Comparison of ENCODE assay signal across 8 cellular contexts in genomic region chr13:23579072-23579885, GRCh38. TPM values are rescaled to one million over a fixed set of nuclear protein-coding genes. Genes with fewer than 3 reads are reported as not detected.
DNase-seq lines count a peak whose midpoint lies in the region; ATAC-seq and TF ChIP-seq lines count a peak whose summit lies in the region.

No MANE protein-coding gene starts in this region.

- no peak overlapping the region for H3K27ac ChIP-seq in Panc1 (ENCODE audit: low read length)

- intact Hi-C loops in Calu3 (cut with micrococcal nuclease; ENCODE audit: unreplicated experiment) = no loop called here
- intact Hi-C loops in Panc1 (cut with micrococcal nuclease; ENCODE audit: unreplicated experiment) = no loop called here

- H3K9me3 ChIP-seq in Panc1 (ENCODE audit: control insufficient read depth, insufficient read depth, low read depth, low read length) = no peaks in the 10 kb centered on the region

- H3K4me3 ChIP-seq in Panc1 (ENCODE audit: low read depth in 2 of 2, low read length in 2 of 2) (peak overlapping the region; percentile 64 to 69), fibroblast of pulmonary artery (replicated peaks; ENCODE audit: low read depth, low read length) (peak overlapping the region; percentile 79)

- peak; percentile 88 for ATAC-seq in GM21381 (IDR thresholded peaks at IDR 0.05; ENCODE audit: unreplicated experiment)
- peak; percentile 98 for ATAC-seq in Panc1
- peak; percentile 96 for ATAC-seq in activated T-helper 17 cell treated with anti-CD3 and anti-CD28 coated beads, Interleukin-2, amount 50 U/mL, for 72 hours (replicated peaks)

- no peaks in the 10 kb centered on the region for H3K4me1 ChIP-seq in Panc1 (ENCODE audit: control insufficient read depth, insufficient read depth, low read length)

- BruUV-seq in Calu3 (replicated peaks; lab: Mats Ljungman, UMichigan) (no TSS peak), Panc1 (replicated peaks; lab: Mats Ljungman, UMichigan) (no TSS peak)

- CTCF ChIA-PET in Calu3 (lab: Charles Lee) = interaction anchor here (0.6 to 1.0 kb wide), 3 partner anchors 32 to 128 kb away, joined by 3 to 7 read pairs (median 3); no protein-coding TSS in a partner anchor
- CTCF ChIA-PET in Panc1 (lab: Charles Lee) = no interaction called here

- peaks cover 23% of the 10 kb centered on the region for H3K36me3 Mint-ChIP-seq in Calu3 (ENCODE audit: insufficient read depth, unreplicated experiment)
- no peaks in the 10 kb centered on the region for H3K36me3 Mint-ChIP-seq in activated T-helper 17 cell treated with anti-CD3 and anti-CD28 coated beads, Interleukin-2, amount 50 U/mL, for 72 hours (ENCODE audit: low read depth)
- H3K36me3 Mint-ChIP-seq in nephron (ENCODE audit: low read depth) = no peaks in the 10 kb centered on the region

- in situ Hi-C loops in Panc1 (cut with HindIII; ENCODE audit: low pct_unique_long_range_greater_than_20kb, low sequenced_read_pairs) = no loop called here

- H3K27ac Mint-ChIP-seq in Calu3 (ENCODE audit: unreplicated experiment) = peak overlapping the region; percentile 64
- no peak overlapping the region for H3K27ac Mint-ChIP-seq in activated T-helper 17 cell treated with anti-CD3 and anti-CD28 coated beads, Interleukin-2, amount 50 U/mL, for 72 hours
- peak overlapping the region in 1 of 3 experiments; percentile 63 for H3K27ac Mint-ChIP-seq in nephron

- peak; percentile 94 for DNase-seq in Calu3
- DNase-seq in HUDEP-2 (lab: John Stamatoyannopoulos, UW; ENCODE audit: unreplicated experiment in 76 of 76) = peak in 74 of 76 experiments; percentile 20 to 93 (median 81)
- DNase-seq in Panc1 (ENCODE audit: low read depth, low spot score) = no peak
- peak; percentile 86 for DNase-seq in fibroblast of pulmonary artery (ENCODE audit: low read depth)
- DNase-seq in stimulated activated naive CD4-positive, alpha-beta T cell treated with Interleukin-2 at 50 U/mL for 16 hours (lab: John Stamatoyannopoulos, UW) = peak; percentile 86

- peaks cover 10% of the 10 kb centered on the region for H3K27me3 ChIP-seq in Panc1 (ENCODE audit: control insufficient read depth, insufficient read depth, low read length)

- H3K9me3 Mint-ChIP-seq in Calu3 (ENCODE audit: low read depth, unreplicated experiment) (no peaks in the 10 kb centered on the region), nephron (no peaks in the 10 kb centered on the region)
- H3K9me3 Mint-ChIP-seq in activated T-helper 17 cell treated with anti-CD3 and anti-CD28 coated beads, Interleukin-2, amount 50 U/mL, for 72 hours = no peaks in the 10 kb centered on the region

- H3K4me3 Mint-ChIP-seq in Calu3 (ENCODE audit: low read depth, unreplicated experiment) (peak overlapping the region; percentile 81), nephron (peak overlapping the region; percentile 82 to 89 (median 89))
- peak overlapping the region; percentile 41 for H3K4me3 Mint-ChIP-seq in activated T-helper 17 cell treated with anti-CD3 and anti-CD28 coated beads, Interleukin-2, amount 50 U/mL, for 72 hours

- H3K27me3 Mint-ChIP-seq in Calu3 (ENCODE audit: unreplicated experiment) (no peaks in the 10 kb centered on the region), nephron (ENCODE audit: low read depth) (no peaks in the 10 kb centered on the region)
- H3K27me3 Mint-ChIP-seq in activated T-helper 17 cell treated with anti-CD3 and anti-CD28 coated beads, Interleukin-2, amount 50 U/mL, for 72 hours = peaks cover 16% of the 10 kb centered on the region

- H3K4me1 Mint-ChIP-seq in Calu3 (ENCODE audit: low read depth, unreplicated experiment) (peaks cover 10% of the 10 kb centered on the region), nephron (peaks cover 26% of the 10 kb centered on the region)
- H3K4me1 Mint-ChIP-seq in activated T-helper 17 cell treated with anti-CD3 and anti-CD28 coated beads, Interleukin-2, amount 50 U/mL, for 72 hours = peaks cover 6% of the 10 kb centered on the region

- no peaks in the 10 kb centered on the region for H3K36me3 ChIP-seq in Panc1 (ENCODE audit: control insufficient read depth, insufficient read depth, low read length)

- POLR2A ChIA-PET in Panc1 (lab: Charles Lee) = no interaction called here

- TF ChIP-seq CTCF in Calu3 (IDR thresholded peaks at IDR 0.05; ENCODE audit: unreplicated experiment) (no peak), Panc1 (IDR thresholded peaks at IDR 0.05) (no peak), fibroblast of pulmonary artery (IDR thresholded peaks at IDR 0.05; ENCODE audit: low read length, missing control alignments) (no peak), nephron (IDR thresholded peaks at IDR 0.05; ENCODE audit: unreplicated experiment in 3 of 3) (no peak)

RNA-seq across cellular contexts. Expression of gene TNFRSF19, which starts 9.1 kb away (rescaled TPM):
- total RNA-seq in Calu3 (2022) = 24.3 and 38.3 TPM in 2 replicates
- total RNA-seq in Panc1 (2021; ENCODE audit: unreplicated experiment) = 0.54 TPM
- polyA plus RNA-seq in Panc1 (2012; ENCODE audit: insufficient read length) = 0.85 TPM
- under 1 TPM in 1 of 2 donors, not detected in 1; 0.28 TPM for total RNA-seq in activated T-helper 17 cell treated with anti-CD3 and anti-CD28 coated beads, Interleukin-2, amount 50 U/mL, for 72 hours

Comparison
In these comparisons a context has a peak if more than half of its experiments do, and no peak if none do; other contexts are left out.
1. RNA of gene TNFRSF19, which starts 9.1 kb away (total RNA-seq): 24.3 to 38.3 TPM in Calu3; 0.54 TPM in Panc1 (single experiment) and 0.28 TPM in activated T-helper 17 cell treated with anti-CD3 and anti-CD28 coated beads, Interleukin-2, amount 50 U/mL, for 72 hours; every median in the first group is over 10 times any median in the second.
2. Peak in every context shown above with its lines, with median percentiles within 50 percentile points of each other: H3K4me3 Mint-ChIP-seq and ATAC-seq.